8 cellular contexts compared by ENCODE assay signal in genomic region chr10:38093816-38094157, GRCh38. TPM values are rescaled to one million over a fixed set of nuclear protein-coding genes. Genes with fewer than 3 reads are reported as not detected.
A peak's percentile ranks its signal among the peaks of the same experiment; 100 is the strongest.
DNase-seq lines count a peak whose midpoint lies in the region; ATAC-seq and TF ChIP-seq lines count a peak whose summit lies in the region.

No MANE protein-coding gene starts in this region.

- no peaks in the 10 kb centered on the region for H3K9me3 ChIP-seq in Panc1 (ENCODE audit: control insufficient read depth, insufficient read depth, low read depth, low read length)
- H3K9me3 ChIP-seq in fibroblast of lung (ENCODE audit: control insufficient read depth, insufficient read depth, low read depth, low read length), result no peaks in the 10 kb centered on the region
- H3K9me3 ChIP-seq in prostate gland, result no peaks in the 10 kb centered on the region

- in situ Hi-C loops in Panc1 (cut with HindIII; ENCODE audit: low pct_unique_long_range_greater_than_20kb, low sequenced_read_pairs), result no loop called here

- no peaks in the 10 kb centered on the region for H3K27me3 ChIP-seq in Panc1 (ENCODE audit: control insufficient read depth, insufficient read depth, low read length)
- no peaks in the 10 kb centered on the region for H3K27me3 ChIP-seq in fibroblast of lung (ENCODE audit: control insufficient read depth, insufficient read depth, low read length)
- no peaks in the 10 kb centered on the region for H3K27me3 ChIP-seq in prostate gland (replicated peaks; ENCODE audit: insufficient read depth)

- H3K4me3 ChIP-seq in Panc1 (ENCODE audit: low read depth in 2 of 2, low read length in 2 of 2) (peak overlapping the region; percentile 63 to 71), fibroblast of lung (replicated peaks in 1 of 4; ENCODE audit: control extremely low read depth in 1 of 4, insufficient read depth in 1 of 4, low read depth in 3 of 4, low read length in 4 of 4) (peak overlapping the region; percentile 46 to 87 (median 84)), prostate gland (peak overlapping the region; percentile 65 to 73)

- peaks cover 12% of the 10 kb centered on the region for H3K79me2 ChIP-seq in fibroblast of lung (ENCODE audit: control insufficient read depth, insufficient read depth, low read length)

- H3K9ac ChIP-seq in fibroblast of lung (ENCODE audit: insufficient read depth, low read length), result no peak overlapping the region

- H3K4me2 ChIP-seq in fibroblast of lung (ENCODE audit: extremely low read depth, insufficient read depth, low read length), result peak overlapping the region; percentile 81

- POLR2A ChIA-PET in Panc1 (lab: Charles Lee), result interaction anchor here (0.7 kb wide), 1 partner anchor 648 kb away, joined by 3 read pairs; no protein-coding TSS in a partner anchor

- peaks cover 6% of the 10 kb centered on the region for H3K36me3 ChIP-seq in Panc1 (ENCODE audit: control insufficient read depth, insufficient read depth, low read length)
- H3K36me3 ChIP-seq in fibroblast of lung (ENCODE audit: control insufficient read depth, insufficient read depth, low read length), result no peaks in the 10 kb centered on the region
- H3K36me3 ChIP-seq in prostate gland, result no peaks in the 10 kb centered on the region

- BruUV-seq in Panc1 (replicated peaks; lab: Mats Ljungman, UMichigan), result no TSS peak

- intact Hi-C loops in Panc1 (cut with micrococcal nuclease; ENCODE audit: unreplicated experiment) (no loop called here), prostate gland (cut with DNase I) (loop anchor here (2.0 to 10.0 kb wide), 3 partner anchors 79 to 229 kb away; partner anchors contain the start of genes ZNF25 and ZNF33A)

- DNase-seq in Panc1 (ENCODE audit: low read depth, low spot score) (no peak), fibroblast of lung (ENCODE audit: low read depth in 2 of 2) (no peak), prostate gland (ENCODE audit: low spot score) (no peak), NCI-H345 (lab: John Stamatoyannopoulos, UW) (no peak), NCI-H2227 (lab: John Stamatoyannopoulos, UW; ENCODE audit: unreplicated experiment) (no peak)
- DNase-seq in stimulated activated CD4-positive, alpha-beta T cell treated with anti-CD3 and anti-CD28 coated beads, Interleukin-4, amount 100 ng/mL, for 1 hour, result no peak

- H3K4me1 ChIP-seq in Panc1 (ENCODE audit: control insufficient read depth, insufficient read depth, low read length) (no peaks in the 10 kb centered on the region), fibroblast of lung (ENCODE audit: control insufficient read depth, extremely low read depth, insufficient read depth, low read length) (peaks cover 6% of the 10 kb centered on the region), prostate gland (replicated peaks) (no peaks in the 10 kb centered on the region)

- ATAC-seq in GM18508 (IDR thresholded peaks at IDR 0.05; ENCODE audit: insufficient read depth, unreplicated experiment) (peak; percentile 19), HG02588 (IDR thresholded peaks at IDR 0.05; ENCODE audit: unreplicated experiment) (peak; percentile 22), Panc1 (peak; percentile 71)

- no peaks in the 10 kb centered on the region for H4K20me1 ChIP-seq in fibroblast of lung (ENCODE audit: control insufficient read depth, extremely low read depth, insufficient read depth, low read length)

- CTCF ChIA-PET in Panc1 (lab: Charles Lee), result no interaction called here

- TF ChIP-seq CTCF in Panc1 (IDR thresholded peaks at IDR 0.05) (no peak), fibroblast of lung (conservative IDR thresholded peaks at IDR 0.05 in 1 of 2, IDR thresholded peaks at IDR 0.05 in 1 of 2; ENCODE audit: low read depth in 1 of 2, low read length in 2 of 2) (no peak), prostate gland (IDR thresholded peaks at IDR 0.05) (no peak)

- H3K27ac ChIP-seq in Panc1 (ENCODE audit: low read length) (peak overlapping the region; percentile 77), fibroblast of lung (ENCODE audit: insufficient read depth, low read length) (no peak overlapping the region), prostate gland (peak overlapping the region; percentile 84 to 86)

- TF ChIP-seq POLR2A in prostate gland (IDR thresholded peaks at IDR 0.05), result no peak

- WGBS in prostate gland, result 5% methylated on average over 16 of the region's 16 CpGs

- H2AFZ ChIP-seq in fibroblast of lung (ENCODE audit: low read length), result peak overlapping the region; percentile 96

RNA-seq across cellular contexts. Expression of gene ZNF37A, which starts 0.3 kb away (rescaled TPM):
- 6.6 TPM for total RNA-seq in Panc1 (2021; ENCODE audit: unreplicated experiment)
- polyA plus RNA-seq in Panc1 (2012; ENCODE audit: insufficient read length), result 3.1 TPM
- 17.7 and 20.3 TPM in 2 replicates for total RNA-seq in fibroblast of lung
- polyA plus RNA-seq in fibroblast of lung, result 7.1 and 9.7 TPM in 2 replicates
- 4.9 and 6.4 TPM in 2 replicates for polyA plus RNA-seq in fibroblast of lung (2012)
- 4.3 and 7.3 TPM in 2 replicates for polyA minus RNA-seq in fibroblast of lung (ENCODE audit: low replicate concordance)
- 10 to 100 TPM; 11.7 to 29.5 TPM for total RNA-seq in prostate gland

Comparison
In these comparisons a context has a peak if more than half of its experiments do, and no peak if none do; other contexts are left out.
1. ATAC-seq: peak in every context shown above with its lines; median percentile 71 in Panc1; 22 in HG02588; 19 in GM18508.